In the genomic region with DNA sequence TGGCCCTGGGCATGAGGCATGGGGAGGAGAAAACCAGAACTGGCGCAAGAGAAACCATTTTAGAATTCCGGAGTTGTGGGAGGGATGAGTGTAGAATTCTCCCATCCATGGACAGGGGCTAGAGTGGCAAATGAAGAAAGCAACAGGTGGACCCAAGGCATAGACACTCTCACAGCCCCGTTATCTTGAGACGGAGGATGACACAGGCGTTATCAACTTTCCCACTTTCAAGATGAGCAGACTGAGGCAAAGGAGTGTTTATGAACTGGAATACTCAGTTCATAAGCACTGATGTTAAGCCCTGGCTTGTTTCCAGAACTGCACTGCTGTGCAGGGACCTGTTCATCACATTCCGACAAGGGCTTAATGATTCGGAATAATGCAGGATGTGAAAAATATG, we compare ENCODE assay signal across 13 cellular contexts. TPM values are rescaled to one million over a fixed set of nuclear protein-coding genes. Genes with fewer than 3 reads are reported as not detected.
A peak's percentile ranks its signal among the peaks of the same experiment; 100 is the strongest.
DNase-seq lines count a peak whose midpoint lies in the region; ATAC-seq and TF ChIP-seq lines count a peak whose summit lies in the region.
"Had no signal": no experiment of that assay in that cellular context is flagged by ENCODE, and none has a peak within 500 bp of the region (broad histone marks: within the 10 kb centered on the region; RNA-seq: fewer than 3 reads in every experiment).

No MANE protein-coding gene starts in this region.

- no peak overlapping the region for H3K9ac ChIP-seq in fibroblast of lung (ENCODE audit: insufficient read depth, low read length)

- H3K4me2 ChIP-seq in fibroblast of lung (ENCODE audit: extremely low read depth, insufficient read depth, low read length), result peak overlapping the region; percentile 97

- ATAC-seq in T-cell (replicated peaks in 1 of 4) (no peak), GM21367 (IDR thresholded peaks at IDR 0.05; ENCODE audit: unreplicated experiment) (no peak), HG02763 (IDR thresholded peaks at IDR 0.05; ENCODE audit: unreplicated experiment) (no peak)
- ATAC-seq in stimulated activated naive B cell treated with anti-CD40 and anti-IgM and Interleukin-4, amounts not matched to agents 10 μg/mL and 1 μg/mL and 100 μg/mL, for 72 hours (replicated peaks), result no peak

- POLR2A ChIA-PET in T-cell (lab: Charles Lee), result no interaction called here

- H3K27me3 ChIP-seq in fibroblast of lung (ENCODE audit: control insufficient read depth, insufficient read depth, low read length), result no peaks in the 10 kb centered on the region
- H3K27me3 ChIP-seq in tibial artery, result no peaks in the 10 kb centered on the region
- H3K27me3 ChIP-seq: BE2C had no signal

- H3K79me2 ChIP-seq in fibroblast of lung (ENCODE audit: control insufficient read depth, insufficient read depth, low read length), result peaks cover 22% of the 10 kb centered on the region

- H4K20me1 ChIP-seq in fibroblast of lung (ENCODE audit: control insufficient read depth, extremely low read depth, insufficient read depth, low read length), result no peaks in the 10 kb centered on the region

- H2AFZ ChIP-seq in fibroblast of lung (ENCODE audit: low read length), result no peak overlapping the region

- H3K4me1 Mint-ChIP-seq in activated naive CD4-positive, alpha-beta T cell treated with anti-CD3 and anti-CD28 coated beads, Interleukin-2, amount 50 U/mL, for 24 hours, result peaks cover 26% of the 10 kb centered on the region
- peaks cover 33 to 39% (median 35%) of the 10 kb centered on the region in 3 donors for H3K4me1 Mint-ChIP-seq in T-cell
- peaks cover 26 to 34% of the 10 kb centered on the region in 2 donors for H3K4me1 Mint-ChIP-seq in stimulated activated naive B cell treated with anti-CD40 and anti-IgM and Interleukin-4, amounts not matched to agents 10 μg/mL and 1 μg/mL and 100 μg/mL, for 72 hours

- peak overlapping the region; percentile 31 for H3K27ac Mint-ChIP-seq in activated naive CD4-positive, alpha-beta T cell treated with anti-CD3 and anti-CD28 coated beads, Interleukin-2, amount 50 U/mL, for 24 hours
- H3K27ac Mint-ChIP-seq in T-cell, result peak overlapping the region; percentile 90 to 93
- H3K27ac Mint-ChIP-seq in stimulated activated naive B cell treated with anti-CD40 and anti-IgM and Interleukin-4, amounts not matched to agents 10 μg/mL and 1 μg/mL and 100 μg/mL, for 72 hours, result peak overlapping the region; percentile 22

- H3K9me3 Mint-ChIP-seq in activated naive CD4-positive, alpha-beta T cell treated with anti-CD3 and anti-CD28 coated beads, Interleukin-2, amount 50 U/mL, for 24 hours, result no peaks in the 10 kb centered on the region
- no peaks in the 10 kb centered on the region for H3K9me3 Mint-ChIP-seq in T-cell
- H3K9me3 Mint-ChIP-seq in stimulated activated naive B cell treated with anti-CD40 and anti-IgM and Interleukin-4, amounts not matched to agents 10 μg/mL and 1 μg/mL and 100 μg/mL, for 72 hours, result peaks cover 0 to 2% of the 10 kb centered on the region in 2 donors

- intact Hi-C loops in tibial artery (cut with DNase I; ENCODE audit: low total_unique reads), result loop anchor here (10.0 kb wide), 2 partner anchors 49 to 201 kb away; partner anchors contain the start of genes LNX2 and POLR1D

- TF ChIP-seq CTCF in fibroblast of lung (conservative IDR thresholded peaks at IDR 0.05 in 1 of 2, IDR thresholded peaks at IDR 0.05 in 1 of 2; ENCODE audit: low read depth in 1 of 2, low read length in 2 of 2) (no peak), tibial artery (IDR thresholded peaks at IDR 0.05) (no peak)

- DNase-seq in activated naive CD4-positive, alpha-beta T cell treated with Interleukin-2 at 50 U/mL for 16 hours, result no peak
- DNase-seq in T-cell (no peak), fibroblast of lung (ENCODE audit: low read depth in 2 of 2) (no peak), tibial artery (no peak)
- no peak for DNase-seq in stimulated activated naive B cell treated with anti-CD40 and anti-IgM and Interleukin-4, amounts not matched to agents 10 μg/mL and 1 μg/mL and 100 μg/mL, for 72 hours
- DNase-seq: BE2C; NCI-H2029 treated with DMSO at 0.1 percent for 48 hours; OCI-M1; stimulated activated CD8-positive, alpha-beta memory T cell treated with anti-CD3 and anti-CD28 coated beads, Interleukin-4, amount 100 ng/mL, for 48 hours; T-helper 9 cell had no signal

- peaks cover 14% of the 10 kb centered on the region for H3K36me3 Mint-ChIP-seq in activated naive CD4-positive, alpha-beta T cell treated with anti-CD3 and anti-CD28 coated beads, Interleukin-2, amount 50 U/mL, for 24 hours
- H3K36me3 Mint-ChIP-seq in T-cell, result peaks cover 20% of the 10 kb centered on the region
- peaks cover 14 to 28% of the 10 kb centered on the region in 2 donors for H3K36me3 Mint-ChIP-seq in stimulated activated naive B cell treated with anti-CD40 and anti-IgM and Interleukin-4, amounts not matched to agents 10 μg/mL and 1 μg/mL and 100 μg/mL, for 72 hours

- H3K4me1 ChIP-seq in fibroblast of lung (ENCODE audit: control insufficient read depth, extremely low read depth, insufficient read depth, low read length), result peaks cover 10% of the 10 kb centered on the region
- peaks cover 0 to 33% (median 24%) of the 10 kb centered on the region in 4 donors for H3K4me1 ChIP-seq in tibial artery

- H3K27ac ChIP-seq in fibroblast of lung (ENCODE audit: insufficient read depth, low read length), result no peak overlapping the region
- no peak overlapping the region for H3K27ac ChIP-seq in tibial artery

- CTCF ChIA-PET in T-cell (lab: Charles Lee), result interaction anchor here in 1 of 2 donors (0.7 kb wide), 1 partner anchor 196 kb away, joined by 3 read pairs; no protein-coding TSS in a partner anchor

- H3K36me3 ChIP-seq in fibroblast of lung (ENCODE audit: control insufficient read depth, insufficient read depth, low read length) (peaks cover 4% of the 10 kb centered on the region), tibial artery (peaks cover 0 to 11% (median 2%) of the 10 kb centered on the region in 3 donors)

- no peaks in the 10 kb centered on the region for H3K27me3 Mint-ChIP-seq in activated naive CD4-positive, alpha-beta T cell treated with anti-CD3 and anti-CD28 coated beads, Interleukin-2, amount 50 U/mL, for 24 hours
- no peaks in the 10 kb centered on the region for H3K27me3 Mint-ChIP-seq in T-cell
- no peaks in the 10 kb centered on the region for H3K27me3 Mint-ChIP-seq in stimulated activated naive B cell treated with anti-CD40 and anti-IgM and Interleukin-4, amounts not matched to agents 10 μg/mL and 1 μg/mL and 100 μg/mL, for 72 hours

- H3K4me3 ChIP-seq in fibroblast of lung (replicated peaks in 1 of 4; ENCODE audit: control extremely low read depth in 1 of 4, insufficient read depth in 1 of 4, low read depth in 3 of 4, low read length in 4 of 4), result no peak overlapping the region
- H3K4me3 ChIP-seq in tibial artery, result peak overlapping the region in 1 of 2 donors; percentile 81

- H3K9me3 ChIP-seq in fibroblast of lung (ENCODE audit: control insufficient read depth, insufficient read depth, low read depth, low read length), result no peaks in the 10 kb centered on the region
- no peaks in the 10 kb centered on the region for H3K9me3 ChIP-seq in tibial artery

- peak overlapping the region; percentile 82 for H3K4me3 Mint-ChIP-seq in activated naive CD4-positive, alpha-beta T cell treated with anti-CD3 and anti-CD28 coated beads, Interleukin-2, amount 50 U/mL, for 24 hours
- peak overlapping the region; percentile 81 to 86 (median 84) for H3K4me3 Mint-ChIP-seq in T-cell
- H3K4me3 Mint-ChIP-seq in stimulated activated naive B cell treated with anti-CD40 and anti-IgM and Interleukin-4, amounts not matched to agents 10 μg/mL and 1 μg/mL and 100 μg/mL, for 72 hours, result peak overlapping the region; percentile 14 to 50

RNA-seq across cellular contexts. Expression of gene GTF3A, which starts 1.1 kb away (rescaled TPM):
- 100 to 1,000 TPM; 144 to 266 (median 229) TPM for total RNA-seq in T-cell
- 93.0 and 98.6 TPM in 2 replicates for total RNA-seq in fibroblast of lung
- polyA plus RNA-seq in fibroblast of lung, result 126 and 167 TPM in 2 replicates
- polyA plus RNA-seq in fibroblast of lung (2012), result 75.8 and 120 TPM in 2 replicates
- polyA minus RNA-seq in fibroblast of lung (ENCODE audit: low replicate concordance), result 34.5 and 47.8 TPM in 2 replicates

RNA-seq across cellular contexts. Expression of gene MTIF3, which starts 27.0 kb away (rescaled TPM):
- 10 to 100 TPM; 45.4 to 74.1 (median 61.4) TPM for total RNA-seq in T-cell
- 82.2 and 92.3 TPM in 2 replicates for total RNA-seq in fibroblast of lung
- 83.3 and 90.0 TPM in 2 replicates for polyA plus RNA-seq in fibroblast of lung
- 40.2 and 47.1 TPM in 2 replicates for polyA plus RNA-seq in fibroblast of lung (2012)
- 6.2 TPM in 1 of 2 replicates, not detected in the other for polyA minus RNA-seq in fibroblast of lung (ENCODE audit: low replicate concordance)

Comparison
In these comparisons a context has a peak if more than half of its experiments do, and no peak if none do; other contexts are left out.
1. H3K27ac Mint-ChIP-seq: peak in every context shown above with its lines; median percentile 92 in T-cell; 31 in activated naive CD4-positive, alpha-beta T cell treated with anti-CD3 and anti-CD28 coated beads, Interleukin-2, amount 50 U/mL, for 24 hours; 22 in stimulated activated naive B cell treated with anti-CD40 and anti-IgM and Interleukin-4, amounts not matched to agents 10 μg/mL and 1 μg/mL and 100 μg/mL, for 72 hours.
2. H3K4me3 Mint-ChIP-seq: peak in every context shown above with its lines; median percentile 84 in T-cell; 82 in activated naive CD4-positive, alpha-beta T cell treated with anti-CD3 and anti-CD28 coated beads, Interleukin-2, amount 50 U/mL, for 24 hours; 32 in stimulated activated naive B cell treated with anti-CD40 and anti-IgM and Interleukin-4, amounts not matched to agents 10 μg/mL and 1 μg/mL and 100 μg/mL, for 72 hours.